In the genomic region with DNA sequence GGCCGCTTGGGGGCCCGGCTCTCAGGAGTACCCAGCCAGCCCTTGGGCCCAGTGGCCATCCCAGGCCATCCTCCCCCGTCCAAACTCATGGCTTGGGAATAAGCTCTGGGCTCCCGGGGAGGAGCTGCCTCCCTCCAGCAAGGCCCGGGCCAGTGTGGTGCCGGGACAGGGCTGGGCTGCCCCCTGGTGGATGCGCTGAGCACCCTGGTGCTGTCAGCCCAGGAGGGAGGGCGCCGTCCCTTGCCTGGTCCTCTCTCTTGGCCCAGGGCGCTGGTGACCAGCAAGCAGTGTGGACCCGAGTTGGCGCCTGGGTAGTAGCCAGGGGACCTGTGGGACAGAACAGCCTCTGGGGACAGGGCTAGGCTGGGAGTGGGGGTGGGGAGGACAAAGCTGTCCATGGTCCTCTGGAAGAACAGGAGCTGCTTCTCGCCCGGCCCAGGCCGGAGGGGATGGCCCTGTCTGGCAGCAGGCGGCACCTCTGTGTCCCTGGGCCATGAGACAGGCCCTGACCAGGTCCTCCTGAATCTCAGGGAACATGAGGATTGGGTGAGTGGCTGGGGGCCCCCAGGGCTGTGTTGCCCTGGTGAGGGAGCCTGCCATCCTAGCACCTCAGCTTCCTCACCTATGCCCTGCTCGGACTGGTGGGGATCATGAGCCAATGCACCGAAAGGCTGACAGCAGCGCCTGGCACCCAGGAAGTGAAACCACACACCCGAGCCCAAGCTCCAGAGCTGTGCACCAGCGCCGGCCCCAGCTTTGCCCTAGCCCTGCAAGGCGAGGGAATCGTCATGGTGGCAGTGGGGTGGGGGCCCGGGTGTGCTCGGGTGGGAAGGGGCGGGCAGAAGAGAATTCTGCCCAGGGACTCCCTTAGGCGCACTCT, we compare ENCODE assay signal across 8 cellular contexts. TPM values are rescaled to one million over a fixed set of nuclear protein-coding genes. Genes with fewer than 3 reads are reported as not detected.
DNase-seq lines count a peak whose midpoint lies in the region; ATAC-seq and TF ChIP-seq lines count a peak whose summit lies in the region.

No MANE protein-coding gene starts in this region.

- H3K9me2 ChIP-seq in SK-N-SH, result no peaks in the 10 kb centered on the region

- TF ChIP-seq EP300 in SK-N-SH (IDR thresholded peaks at IDR 0.05; ENCODE audit: borderline replicate concordance in 1 of 2, low read depth in 1 of 2, low read length in 1 of 2), result no peak

- POLR2A ChIA-PET in SK-N-SH (lab: Yijun Ruan, JAX), result interaction anchor here (1.0 to 2.8 kb wide), 4 partner anchors 9 to 186 kb away, joined by 3 to 35 read pairs (median 6); a partner anchor contains a TSS

- H3K27ac ChIP-seq in SK-N-SH (ENCODE audit: low read depth in 2 of 2, low read length in 1 of 2) (peak overlapping the region in 1 of 2 experiments; percentile 28; a peak in 1 of 4 replicates), upper lobe of right lung (no peak overlapping the region)

- TF ChIP-seq RAD21 in SK-N-SH (IDR thresholded peaks at IDR 0.05; ENCODE audit: low read length), result peak; percentile 87

- 0% methylated on average over 2 of the region's 28 CpGs for WGBS in SK-N-SH (ENCODE audit: low lambda C conversion rate)

- H3K4me3 ChIP-seq in SK-N-SH (ENCODE audit: low read depth in 2 of 2, low read length in 1 of 2), result no peak overlapping the region; a peak in 1 of 4 replicates
- no peak overlapping the region for H3K4me3 ChIP-seq in upper lobe of right lung

- CTCF ChIA-PET in SK-N-SH (lab: Yijun Ruan, JAX), result interaction anchor here (0.6 to 10.7 kb wide), 50 partner anchors 9 to 1148 kb away, joined by 3 to 292 read pairs (median 6); a partner anchor contains a TSS

- H2AFZ ChIP-seq in SK-N-SH (ENCODE audit: low read depth), result no peak overlapping the region

- ATAC-seq in HG02642 (IDR thresholded peaks at IDR 0.05; ENCODE audit: poor library complexity, unreplicated experiment), result peak; percentile 49
- ATAC-seq in upper lobe of right lung, result peak; percentile 94
- no peak for ATAC-seq in GM18517 (IDR thresholded peaks at IDR 0.05; ENCODE audit: unreplicated experiment)

- H3K4me1 ChIP-seq in SK-N-SH (ENCODE audit: control insufficient read depth in 1 of 2, insufficient read depth in 2 of 2, low read depth in 1 of 2, low read length in 1 of 2), result peaks cover 0 to 6% of the 10 kb centered on the region in 2 experiments; a peak in 1 of 4 replicates
- H3K4me1 ChIP-seq in upper lobe of right lung, result peaks cover 5% of the 10 kb centered on the region

- H3K9me3 ChIP-seq in SK-N-SH (no peaks in the 10 kb centered on the region), upper lobe of right lung (no peaks in the 10 kb centered on the region)

- H3K4me2 ChIP-seq in SK-N-SH, result no peak overlapping the region

- H3K27me3 ChIP-seq in SK-N-SH (ENCODE audit: insufficient read depth) (no peaks in the 10 kb centered on the region), upper lobe of right lung (no peaks in the 10 kb centered on the region)

- H4K20me1 ChIP-seq in SK-N-SH (ENCODE audit: insufficient read depth), result no peaks in the 10 kb centered on the region

- DNase-seq in DMS 273 (lab: John Stamatoyannopoulos, UW; ENCODE audit: unreplicated experiment) (peak; percentile 87), SK-N-SH (peak; percentile 98), glomerular visceral epithelial cell (ENCODE audit: extremely low spot score) (peak; percentile 77), posterior cingulate gyrus (peak; percentile 58 to 97 (median 78)), upper lobe of right lung (peak; percentile 92)
- peak; percentile 43 to 76 (median 61) for DNase-seq in activated naive CD4-positive, alpha-beta T cell (lab: John Stamatoyannopoulos, UW)

- no peaks in the 10 kb centered on the region for H3K79me2 ChIP-seq in SK-N-SH (ENCODE audit: insufficient read depth)

- H3K36me3 ChIP-seq in SK-N-SH (replicated peaks in 1 of 2; ENCODE audit: control insufficient read depth in 1 of 2, insufficient read depth in 2 of 2, low read length in 1 of 2) (peaks cover 0 to 4% of the 10 kb centered on the region in 2 experiments), upper lobe of right lung (no peaks in the 10 kb centered on the region)

- no peaks in the 10 kb centered on the region for H3F3A ChIP-seq in SK-N-SH (replicated peaks; ENCODE audit: insufficient read depth)

- intact Hi-C loops in posterior cingulate gyrus (cut with DNase I), result loop anchor here (1.0 kb wide), 1 partner anchor 187 kb away; no protein-coding TSS in a partner anchor
- intact Hi-C loops in upper lobe of right lung (cut with DNase I), result loop anchor here (5.0 kb wide), 1 partner anchor 185 kb away; no protein-coding TSS in a partner anchor

- H3K9ac ChIP-seq in SK-N-SH, result no peak overlapping the region

- TF ChIP-seq CTCF in SK-N-SH (IDR thresholded peaks at IDR 0.05) (peak; percentile 76), upper lobe of right lung (IDR thresholded peaks at IDR 0.05) (peak; percentile 94)

TF ChIP-seq in SK-N-SH, 30 proteins besides CTCF, POLR2A, EP300 and RAD21:
- TF ChIP-seq, protein P1, sequence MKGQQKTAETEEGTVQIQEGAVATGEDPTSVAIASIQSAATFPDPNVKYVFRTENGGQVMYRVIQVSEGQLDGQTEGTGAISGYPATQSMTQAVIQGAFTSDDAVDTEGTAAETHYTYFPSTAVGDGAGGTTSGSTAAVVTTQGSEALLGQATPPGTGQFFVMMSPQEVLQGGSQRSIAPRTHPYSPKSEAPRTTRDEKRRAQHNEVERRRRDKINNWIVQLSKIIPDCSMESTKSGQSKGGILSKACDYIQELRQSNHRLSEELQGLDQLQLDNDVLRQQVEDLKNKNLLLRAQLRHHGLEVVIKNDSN (IDR thresholded peaks at IDR 0.05; ENCODE audit: borderline replicate concordance, low read depth), result no peak
- 0 out of 2 replicates have a peak, but pooled peaks have one; percentile 35 for TF ChIP-seq MXI1 (IDR thresholded peaks at IDR 0.05; ENCODE audit: low read depth, low read length)
- TF ChIP-seq SMC3 (IDR thresholded peaks at IDR 0.05; ENCODE audit: low read depth, low read length), result peak; percentile 97
- no peak for TF ChIP-seq ELF1 (IDR thresholded peaks at IDR 0.05)
- no peak for TF ChIP-seq FOSL2 (IDR thresholded peaks at IDR 0.05; ENCODE audit: borderline replicate concordance, low read depth)
- no peak for TF ChIP-seq FOXM1 (IDR thresholded peaks at IDR 0.05; ENCODE audit: low read depth)
- TF ChIP-seq RXRA (IDR thresholded peaks at IDR 0.05; ENCODE audit: borderline replicate concordance, low read depth), result no peak
- TF ChIP-seq, protein P2, sequence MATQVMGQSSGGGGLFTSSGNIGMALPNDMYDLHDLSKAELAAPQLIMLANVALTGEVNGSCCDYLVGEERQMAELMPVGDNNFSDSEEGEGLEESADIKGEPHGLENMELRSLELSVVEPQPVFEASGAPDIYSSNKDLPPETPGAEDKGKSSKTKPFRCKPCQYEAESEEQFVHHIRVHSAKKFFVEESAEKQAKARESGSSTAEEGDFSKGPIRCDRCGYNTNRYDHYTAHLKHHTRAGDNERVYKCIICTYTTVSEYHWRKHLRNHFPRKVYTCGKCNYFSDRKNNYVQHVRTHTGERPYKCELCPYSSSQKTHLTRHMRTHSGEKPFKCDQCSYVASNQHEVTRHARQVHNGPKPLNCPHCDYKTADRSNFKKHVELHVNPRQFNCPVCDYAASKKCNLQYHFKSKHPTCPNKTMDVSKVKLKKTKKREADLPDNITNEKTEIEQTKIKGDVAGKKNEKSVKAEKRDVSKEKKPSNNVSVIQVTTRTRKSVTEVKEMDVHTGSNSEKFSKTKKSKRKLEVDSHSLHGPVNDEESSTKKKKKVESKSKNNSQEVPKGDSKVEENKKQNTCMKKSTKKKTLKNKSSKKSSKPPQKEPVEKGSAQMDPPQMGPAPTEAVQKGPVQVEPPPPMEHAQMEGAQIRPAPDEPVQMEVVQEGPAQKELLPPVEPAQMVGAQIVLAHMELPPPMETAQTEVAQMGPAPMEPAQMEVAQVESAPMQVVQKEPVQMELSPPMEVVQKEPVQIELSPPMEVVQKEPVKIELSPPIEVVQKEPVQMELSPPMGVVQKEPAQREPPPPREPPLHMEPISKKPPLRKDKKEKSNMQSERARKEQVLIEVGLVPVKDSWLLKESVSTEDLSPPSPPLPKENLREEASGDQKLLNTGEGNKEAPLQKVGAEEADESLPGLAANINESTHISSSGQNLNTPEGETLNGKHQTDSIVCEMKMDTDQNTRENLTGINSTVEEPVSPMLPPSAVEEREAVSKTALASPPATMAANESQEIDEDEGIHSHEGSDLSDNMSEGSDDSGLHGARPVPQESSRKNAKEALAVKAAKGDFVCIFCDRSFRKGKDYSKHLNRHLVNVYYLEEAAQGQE (IDR thresholded peaks at IDR 0.05; ENCODE audit: low read depth, low read length), result no peak
- TF ChIP-seq NFIC (IDR thresholded peaks at IDR 0.05; ENCODE audit: borderline replicate concordance), result no peak
- TF ChIP-seq YY1 (IDR thresholded peaks at IDR 0.05; ENCODE audit: low read depth), result no peak

RNA-seq across cellular contexts. Expression of a gene that starts 9.4 kb away (rescaled TPM):
- 13.7 and 16.3 TPM in 2 replicates for polyA plus RNA-seq in SK-N-SH (2012; rRNA removed)
- polyA plus RNA-seq in SK-N-SH (2012; cell fraction: cytosol; rRNA removed), result 9.6 and 10.3 TPM in 2 replicates
- polyA plus RNA-seq in SK-N-SH (2012; cell fraction: nucleus; rRNA removed), result 35.5 and 38.1 TPM in 2 replicates
- total RNA-seq in upper lobe of right lung, result 9.0 TPM

RNA-seq across cellular contexts. Expression of a gene that starts 9.7 kb away (rescaled TPM):
- polyA plus RNA-seq in SK-N-SH (2012; rRNA removed), result 181 and 189 TPM in 2 replicates
- 176 and 236 TPM in 2 replicates for polyA plus RNA-seq in SK-N-SH (2012; cell fraction: cytosol; rRNA removed)
- polyA plus RNA-seq in SK-N-SH (2012; cell fraction: nucleus; rRNA removed), result 214 and 301 TPM in 2 replicates
- 118 TPM for total RNA-seq in upper lobe of right lung

RNA-seq across cellular contexts. Expression of a gene that starts 30.4 kb away (rescaled TPM):
- polyA plus RNA-seq in SK-N-SH (2012; rRNA removed), result 25.7 and 28.6 TPM in 2 replicates
- polyA plus RNA-seq in SK-N-SH (2012; cell fraction: cytosol; rRNA removed), result 15.1 and 21.5 TPM in 2 replicates
- polyA plus RNA-seq in SK-N-SH (2012; cell fraction: nucleus; rRNA removed), result 36.3 and 37.8 TPM in 2 replicates
- 14.6 TPM for total RNA-seq in upper lobe of right lung
